Comparison of ENCODE assay signal across 10 cellular contexts in genomic region chr18:74457043-74457742, GRCh38. TPM values are rescaled to one million over a fixed set of nuclear protein-coding genes. Genes with fewer than 3 reads are reported as not detected.
DNase-seq lines count a peak whose midpoint lies in the region; ATAC-seq and TF ChIP-seq lines count a peak whose summit lies in the region.
"Had no signal": no experiment of that assay in that cellular context is flagged by ENCODE, and none has a peak within 500 bp of the region (broad histone marks: within the 10 kb centered on the region; RNA-seq: fewer than 3 reads in every experiment).

DIPK1C (minus strand) TSS chr18:74457308; CDS start chr18:74457259, 49 bp downstream.

- H4K20me1 ChIP-seq in OCI-LY7 (ENCODE audit: insufficient read depth, low read length): no peaks in the 10 kb centered on the region

- H3K9me2 ChIP-seq in OCI-LY7 (ENCODE audit: insufficient read depth, low read length): no peaks in the 10 kb centered on the region

- no peak within 1 kb of the TSS for H3K4me3 ChIP-seq in OCI-LY7 (ENCODE audit: low read depth, low read length, poor library complexity, severe bottlenecking)

- peaks cover 10% of the 10 kb centered on the region for H3K4me1 Mint-ChIP-seq in stimulated activated naive CD8-positive, alpha-beta T cell treated with anti-CD3 and anti-CD28 coated beads, Interleukin-15, Interleukin-2, amounts not matched to agents 100 ng/mL and 50 ng/mL, for 24 hours (ENCODE audit: low read depth)

- H3K9me3 ChIP-seq in OCI-LY7 (ENCODE audit: low read length): no peaks in the 10 kb centered on the region

- H3K27ac Mint-ChIP-seq in stimulated activated naive CD8-positive, alpha-beta T cell treated with anti-CD3 and anti-CD28 coated beads, Interleukin-15, Interleukin-2, amounts not matched to agents 100 ng/mL and 50 ng/mL, for 24 hours: no peak within 1 kb of the TSS

- TF ChIP-seq CTCF in OCI-LY7 (conservative IDR thresholded peaks at IDR 0.05; ENCODE audit: low read length): no peak

- H3K27me3 Mint-ChIP-seq in stimulated activated naive CD8-positive, alpha-beta T cell treated with anti-CD3 and anti-CD28 coated beads, Interleukin-15, Interleukin-2, amounts not matched to agents 100 ng/mL and 50 ng/mL, for 24 hours: peaks cover 40% of the 10 kb centered on the region

- no peaks in the 10 kb centered on the region for H3K4me1 ChIP-seq in OCI-LY7 (ENCODE audit: insufficient read depth, low read length, poor library complexity, severe bottlenecking)

- no peaks in the 10 kb centered on the region for H3K36me3 ChIP-seq in OCI-LY7 (ENCODE audit: insufficient read depth, low read length)

- no peaks in the 10 kb centered on the region for H3K79me2 ChIP-seq in OCI-LY7 (ENCODE audit: insufficient read depth, low read depth, low read length)

- H3K4me3 Mint-ChIP-seq in stimulated activated naive CD8-positive, alpha-beta T cell treated with anti-CD3 and anti-CD28 coated beads, Interleukin-15, Interleukin-2, amounts not matched to agents 100 ng/mL and 50 ng/mL, for 24 hours: peak within 1 kb of the TSS; percentile 78

- H3K4me2 ChIP-seq in OCI-LY7 (ENCODE audit: low read length): no peak within 1 kb of the TSS

- DNase-seq in NCI-H1417 (lab: John Stamatoyannopoulos, UW) (peak in 2 of 3 experiments; percentile 43 to 62), NCI-H1417 treated with DMSO at 0.1 percent for 48 hours (lab: John Stamatoyannopoulos, UW) (no peak), astrocyte of the hippocampus (ENCODE audit: low read depth, low spot score) (peak; percentile 49), left colon (peak in 1 of 2 donors; percentile 16), OCI-LY7 (ENCODE audit: low spot score) (no peak), activated gamma-delta T cell (lab: John Stamatoyannopoulos, UW) (no peak)
- DNase-seq: NCI-H2107 had no signal

- POLR2A ChIA-PET in OCI-LY7 (lab: Charles Lee): no interaction called here

- peak; percentile 25 for ATAC-seq in left colon
- ATAC-seq in GM18867 (IDR thresholded peaks at IDR 0.05; ENCODE audit: unreplicated experiment): no peak

- BruUV-seq in OCI-LY7 (replicated peaks; lab: Mats Ljungman, UMichigan): no TSS peak

- CTCF ChIA-PET in OCI-LY7 (lab: Charles Lee; ENCODE audit: unreplicated experiment): no interaction called here

- H3K36me3 Mint-ChIP-seq in stimulated activated naive CD8-positive, alpha-beta T cell treated with anti-CD3 and anti-CD28 coated beads, Interleukin-15, Interleukin-2, amounts not matched to agents 100 ng/mL and 50 ng/mL, for 24 hours (ENCODE audit: low read depth): no peaks in the 10 kb centered on the region

- no peak within 1 kb of the TSS for H3K27ac ChIP-seq in OCI-LY7 (ENCODE audit: low read depth, low read length, poor library complexity, severe bottlenecking)

- no peak within 1 kb of the TSS for H2AFZ ChIP-seq in OCI-LY7 (ENCODE audit: low read length)

- intact Hi-C loops in left colon (cut with DNase I, micrococcal nuclease): no loop called here
- intact Hi-C loops in OCI-LY7 (cut with micrococcal nuclease; ENCODE audit: unreplicated experiment): no loop called here

- no peaks in the 10 kb centered on the region for H3K9me3 Mint-ChIP-seq in stimulated activated naive CD8-positive, alpha-beta T cell treated with anti-CD3 and anti-CD28 coated beads, Interleukin-15, Interleukin-2, amounts not matched to agents 100 ng/mL and 50 ng/mL, for 24 hours

RNA-seq across cellular contexts. Expression of gene DIPK1C, which starts in this region (rescaled TPM):
- under 1 TPM; 0.06 to 0.14 TPM for total RNA-seq in left colon
- total RNA-seq in OCI-LY7 (2014; rRNA removed; shearing (Covaris generic)): not detected in 2 replicates
- not detected in 2 replicates for total RNA-seq in OCI-LY7 (2022)
- total RNA-seq: pulmonary artery endothelial cell had no signal

Comparison
In these comparisons a context has a peak if more than half of its experiments do, and no peak if none do; other contexts are left out.
1. DNase-seq: peak in NCI-H1417 (2 of 3) and astrocyte of the hippocampus (single experiment); none in NCI-H1417 treated with DMSO at 0.1 percent for 48 hours (single experiment), OCI-LY7 (single experiment) and activated gamma-delta T cell (single experiment).
2. Peak in ATAC-seq in left colon; RNA of the gene not detected or under 1 TPM.